In the genomic region with DNA sequence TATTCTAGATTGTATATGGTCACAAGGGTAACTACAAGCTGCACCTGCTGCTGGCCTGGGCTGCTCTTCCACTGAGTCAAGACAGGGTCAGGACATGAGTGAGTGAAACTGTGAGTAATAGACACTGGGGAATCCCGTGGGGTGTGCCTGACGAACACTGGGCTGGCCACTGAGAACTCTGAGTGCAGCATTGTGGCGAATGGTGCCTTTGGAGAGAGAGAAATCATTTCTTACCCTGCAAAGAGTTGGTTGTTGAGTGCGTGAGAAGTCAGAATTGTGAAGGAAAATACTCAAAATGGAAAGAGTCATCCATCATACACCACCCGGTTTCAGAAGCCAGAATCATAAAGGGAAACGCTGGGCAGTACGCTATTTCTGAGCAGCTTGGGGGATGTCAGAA, we compare ENCODE assay signal across 10 cellular contexts.
DNase-seq lines count a peak whose midpoint lies in the region; ATAC-seq and TF ChIP-seq lines count a peak whose summit lies in the region.
"Had no signal": no experiment of that assay in that cellular context is flagged by ENCODE, and none has a peak within 500 bp of the region (broad histone marks: within the 10 kb centered on the region; RNA-seq: fewer than 3 reads in every experiment).

No MANE protein-coding gene starts in this region.

- DNase-seq in activated CD8-positive, alpha-beta memory T cell treated with anti-CD3 and anti-CD28 coated beads for 48 hours (ENCODE audit: low read depth in 2 of 3, low spot score in 2 of 3), result peak in 2 of 3 experiments; percentile 24 to 40
- DNase-seq in activated CD8-positive, alpha-beta memory T cell treated with anti-CD3 and anti-CD28 coated beads, Interleukin-2, amount 50 U/mL, for 4 hours, result no peak
- peak; percentile 5 for DNase-seq in RWPE1 (ENCODE audit: low spot score)
- DNase-seq in stimulated activated CD8-positive, alpha-beta memory T cell treated with anti-CD3 and anti-CD28 coated beads, Interleukin-15, amount 100 ng/mL, for 48 hours (ENCODE audit: low read depth in 2 of 2), result peak; percentile 66 to 72
- DNase-seq in NCI-H82 treated with DMSO at 0.1 percent for 48 hours (lab: John Stamatoyannopoulos, UW; ENCODE audit: unreplicated experiment), result no peak
- DNase-seq in NCI-H2081 treated with DMSO at 0.1 percent for 48 hours (lab: John Stamatoyannopoulos, UW), result no peak
- no peak for DNase-seq in NCI-H2196 (lab: John Stamatoyannopoulos, UW; ENCODE audit: unreplicated experiment)
- DNase-seq: colonic mucosa, T-helper 17 cell had no signal

- TF ChIP-seq CTCF in RWPE1 (conservative IDR thresholded peaks at IDR 0.05; ENCODE audit: low read depth), result no peak

- CTCF ChIA-PET in RWPE1 (lab: Yijun Ruan, JAX), result no interaction called here

- no peak overlapping the region for H3K27ac ChIP-seq in RWPE1
- H3K27ac ChIP-seq: colonic mucosa had no signal

- ATAC-seq in HG02642 (IDR thresholded peaks at IDR 0.05; ENCODE audit: poor library complexity, unreplicated experiment), result peak; percentile 99
- ATAC-seq: T-helper 17 cell had no signal

- POLR2A ChIA-PET in RWPE1 (lab: Yijun Ruan, JAX; ENCODE audit: low non-redundant PET), result no interaction called here

Comparison
In these comparisons a context has a peak if more than half of its experiments do, and no peak if none do; other contexts are left out.
1. DNase-seq: peak in activated CD8-positive, alpha-beta memory T cell treated with anti-CD3 and anti-CD28 coated beads for 48 hours (2 of 3), RWPE1 (single experiment) and stimulated activated CD8-positive, alpha-beta memory T cell treated with anti-CD3 and anti-CD28 coated beads, Interleukin-15, amount 100 ng/mL, for 48 hours (2 of 2); none in activated CD8-positive, alpha-beta memory T cell treated with anti-CD3 and anti-CD28 coated beads, Interleukin-2, amount 50 U/mL, for 4 hours (single experiment), NCI-H82 treated with DMSO at 0.1 percent for 48 hours (single experiment), NCI-H2081 treated with DMSO at 0.1 percent for 48 hours (single experiment) and NCI-H2196 (single experiment).